Comparison of ENCODE assay signal across 8 cellular contexts in the genomic region with DNA sequence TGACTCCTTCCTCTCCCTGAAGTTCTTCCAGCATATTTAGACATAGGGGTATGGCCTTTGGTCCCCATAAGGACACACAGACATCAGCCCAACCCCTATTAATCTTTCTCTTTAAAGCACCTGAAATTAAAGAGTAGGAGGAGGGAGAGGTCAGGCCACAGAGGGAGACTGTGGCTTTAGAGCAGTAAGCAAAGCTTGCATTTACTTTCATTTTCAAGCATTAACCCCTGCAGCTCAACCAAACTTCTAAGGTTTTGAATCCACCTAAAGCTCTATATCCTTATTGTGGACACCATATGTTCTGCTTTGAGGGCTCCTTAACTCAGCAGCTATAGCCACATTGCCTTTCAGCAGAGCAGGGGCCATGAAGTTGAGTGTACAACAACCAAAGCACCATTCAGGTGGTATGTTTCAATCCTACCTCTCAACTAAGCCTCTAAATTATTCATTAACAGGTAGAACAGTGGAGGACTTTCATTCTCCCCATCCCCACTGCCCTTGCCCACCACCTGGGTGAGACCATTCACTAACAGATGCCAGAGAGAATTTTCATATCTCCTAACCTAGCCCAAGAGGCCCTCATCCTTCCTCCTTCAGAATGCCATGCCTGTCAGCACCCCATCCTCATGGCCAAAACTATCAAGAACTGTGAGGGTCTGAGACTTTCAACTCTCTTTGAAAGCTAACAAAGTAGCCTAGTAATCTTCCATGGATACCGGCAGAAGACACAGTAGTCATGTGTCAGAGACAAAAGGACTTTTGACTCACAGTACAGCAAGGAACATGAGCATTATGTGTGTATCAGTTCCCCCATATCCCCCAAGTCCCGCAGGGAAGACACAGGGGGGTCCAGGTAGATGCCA. TPM values are rescaled to one million over a fixed set of nuclear protein-coding genes. Genes with fewer than 3 reads are reported as not detected.
DNase-seq lines count a peak whose midpoint lies in the region; ATAC-seq and TF ChIP-seq lines count a peak whose summit lies in the region.

No MANE protein-coding gene starts in this region.

- H3K9me3 ChIP-seq in CD4-positive, CD25-positive, alpha-beta regulatory T cell (ENCODE audit: control insufficient read depth in 2 of 2, low read length in 2 of 2): no peaks in the 10 kb centered on the region
- H3K9me3 ChIP-seq in duodenal mucosa (ENCODE audit: control insufficient read depth in 1 of 2, low read length in 2 of 2) (no peaks in the 10 kb centered on the region), ovary (no peaks in the 10 kb centered on the region)

- H3K27me3 ChIP-seq in CD4-positive, CD25-positive, alpha-beta regulatory T cell (ENCODE audit: control insufficient read depth, insufficient read depth, low read length): no peaks in the 10 kb centered on the region
- no peaks in the 10 kb centered on the region for H3K27me3 ChIP-seq in duodenal mucosa (ENCODE audit: control insufficient read depth in 1 of 2, insufficient read depth in 2 of 2, low read length in 2 of 2)
- H3K27me3 ChIP-seq in ovary: no peaks in the 10 kb centered on the region

- peaks cover 1% of the 10 kb centered on the region for H3K36me3 ChIP-seq in CD4-positive, CD25-positive, alpha-beta regulatory T cell (ENCODE audit: control insufficient read depth, insufficient read depth, low read length)
- H3K36me3 ChIP-seq in duodenal mucosa (ENCODE audit: control insufficient read depth in 1 of 2, insufficient read depth in 2 of 2, low read length in 2 of 2): no peaks in the 10 kb centered on the region
- H3K36me3 ChIP-seq in ovary: no peaks in the 10 kb centered on the region

- peak in 1 of 3 donors; percentile 73 for DNase-seq in CD4-positive, CD25-positive, alpha-beta regulatory T cell
- no peak for DNase-seq in NCI-H526 (lab: John Stamatoyannopoulos, UW)
- DNase-seq in ovary: no peak
- no peak for DNase-seq in NCI-H2081 treated with DMSO at 0.1 percent for 48 hours (lab: John Stamatoyannopoulos, UW)
- no peak for DNase-seq in HuH-7 (ENCODE audit: low spot score)

- H3K27ac ChIP-seq in CD4-positive, CD25-positive, alpha-beta regulatory T cell (ENCODE audit: insufficient read depth, low read length, poor library complexity, severe bottlenecking): no peak overlapping the region
- no peak overlapping the region for H3K27ac ChIP-seq in duodenal mucosa (ENCODE audit: low read depth, low read length)
- H3K27ac ChIP-seq in ovary: no peak overlapping the region

- peak; percentile 62 to 77 for ATAC-seq in CD4-positive, CD25-positive, alpha-beta regulatory T cell (ENCODE audit: low read depth in 2 of 2)
- peak; percentile 91 for ATAC-seq in GM19397 (IDR thresholded peaks at IDR 0.05; ENCODE audit: unreplicated experiment)
- ATAC-seq in HG03442 (IDR thresholded peaks at IDR 0.05; ENCODE audit: unreplicated experiment): peak; percentile 94

- TF ChIP-seq POLR2A in ovary (IDR thresholded peaks at IDR 0.05): no peak

- no peaks in the 10 kb centered on the region for H3K27me3 Mint-ChIP-seq in CD4-positive, CD25-positive, alpha-beta regulatory T cell

- H3K9ac ChIP-seq in duodenal mucosa (ENCODE audit: low read depth in 1 of 2, low read length in 2 of 2): peak overlapping the region; percentile 29 to 41

- H3K36me3 Mint-ChIP-seq in CD4-positive, CD25-positive, alpha-beta regulatory T cell: peaks cover 12% of the 10 kb centered on the region

- H3K9me3 Mint-ChIP-seq in CD4-positive, CD25-positive, alpha-beta regulatory T cell: no peaks in the 10 kb centered on the region

- no peak for TF ChIP-seq CTCF in ovary (IDR thresholded peaks at IDR 0.05)

- peak overlapping the region; percentile 55 for H3K4me3 ChIP-seq in CD4-positive, CD25-positive, alpha-beta regulatory T cell (ENCODE audit: low read depth, low read length)
- H3K4me3 ChIP-seq in duodenal mucosa (ENCODE audit: low read depth in 1 of 2, low read length in 2 of 2) (peak overlapping the region; percentile 43 to 57), ovary (no peak overlapping the region)

- no peak for TF ChIP-seq EP300 in ovary (IDR thresholded peaks at IDR 0.05)

- H3K27ac Mint-ChIP-seq in CD4-positive, CD25-positive, alpha-beta regulatory T cell: peak overlapping the region in 2 of 3 donors; percentile 69 to 91

- intact Hi-C loops in ovary (cut with DNase I): no loop called here

- peaks cover 26 to 36% (median 28%) of the 10 kb centered on the region in 4 donors for H3K4me1 Mint-ChIP-seq in CD4-positive, CD25-positive, alpha-beta regulatory T cell

- H3K4me3 Mint-ChIP-seq in CD4-positive, CD25-positive, alpha-beta regulatory T cell: peak overlapping the region in 3 of 4 donors; percentile 6 to 49 (median 36)

- H3K4me1 ChIP-seq in CD4-positive, CD25-positive, alpha-beta regulatory T cell (ENCODE audit: control insufficient read depth, insufficient read depth, low read length, poor library complexity, severe bottlenecking): peaks cover 11% of the 10 kb centered on the region
- H3K4me1 ChIP-seq in duodenal mucosa (ENCODE audit: control insufficient read depth in 1 of 2, insufficient read depth in 2 of 2, low read length in 2 of 2) (peaks cover 11 to 13% of the 10 kb centered on the region in 2 donors), ovary (ENCODE audit: insufficient read depth) (no peaks in the 10 kb centered on the region)

- WGBS in ovary, 3 donors: 68 to 98% (median 89%) methylated on average over 2 of the region's 2 CpGs

RNA-seq across cellular contexts. Expression of gene LIN54, which starts 20.8 kb away (rescaled TPM):
- total RNA-seq in CD4-positive, CD25-positive, alpha-beta regulatory T cell: 13.5 TPM
- polyA plus RNA-seq in CD4-positive, CD25-positive, alpha-beta regulatory T cell: 10 to 100 TPM in 3 of 4 donors, 1 to 10 TPM in 1; 9.3 to 11.7 (median 10.9) TPM
- total RNA-seq in ovary: 10 to 100 TPM in 1 of 7 donors, 1 to 10 TPM in 6; 5.6 to 10.0 (median 8.0) TPM
- 1 to 10 TPM; 3.8 to 7.4 TPM for polyA plus RNA-seq in ovary

RNA-seq across cellular contexts. Expression of gene COPS4, which starts 45.2 kb away (rescaled TPM):
- total RNA-seq in CD4-positive, CD25-positive, alpha-beta regulatory T cell: 25.3 TPM
- polyA plus RNA-seq in CD4-positive, CD25-positive, alpha-beta regulatory T cell: 10 to 100 TPM; 59.1 to 76.8 (median 63.6) TPM
- total RNA-seq in ovary: 10 to 100 TPM; 30.7 to 43.2 (median 34.1) TPM
- polyA plus RNA-seq in ovary: 10 to 100 TPM; 32.4 to 45.3 TPM
